ENCODE assay signal across 1 cellular context in genomic region chr6:141426400-141426980, GRCh38.
TF ChIP-seq lines count a peak whose summit lies in the region.

No MANE protein-coding gene starts in this region.

TF ChIP-seq in IMR-90, 13 proteins besides CTCF, POLR2A, EP300 and RAD21:
- TF ChIP-seq CEBPB (IDR thresholded peaks at IDR 0.05; ENCODE audit: low read depth, low read length), result no peak
- no peak for TF ChIP-seq MAZ (IDR thresholded peaks at IDR 0.05; ENCODE audit: borderline replicate concordance, low read depth, low read length)
- no peak for TF ChIP-seq FOS (IDR thresholded peaks at IDR 0.05; ENCODE audit: low read depth, low read length)
- TF ChIP-seq BHLHE40 (IDR thresholded peaks at IDR 0.05; ENCODE audit: low read depth, low read length), result no peak
- TF ChIP-seq CHD1 (IDR thresholded peaks at IDR 0.05; ENCODE audit: low read depth, low read length), result no peak
- TF ChIP-seq RCOR1 (IDR thresholded peaks at IDR 0.05; ENCODE audit: insufficient replicate concordance, low read length), result no peak
- no peak for TF ChIP-seq NFE2L2 (IDR thresholded peaks at IDR 0.05; ENCODE audit: low read depth, low read length)
- no peak for TF ChIP-seq MXI1 (IDR thresholded peaks at IDR 0.05; ENCODE audit: borderline replicate concordance, low read depth, low read length)
- no peak for TF ChIP-seq USF2 (IDR thresholded peaks at IDR 0.05; ENCODE audit: low read depth, low read length)
- no peak for TF ChIP-seq SMC3 (IDR thresholded peaks at IDR 0.05; ENCODE audit: low read depth, low read length)
- no peak for TF ChIP-seq RFX5 (IDR thresholded peaks at IDR 0.05; ENCODE audit: low read depth, low read length)
